ENCODE assay signal across 21 cellular contexts in genomic region chr3:195855471-195856409, GRCh38. TPM values are rescaled to one million over a fixed set of nuclear protein-coding genes. Genes with fewer than 3 reads are reported as not detected.
DNase-seq lines count a peak whose midpoint lies in the region; ATAC-seq and TF ChIP-seq lines count a peak whose summit lies in the region.
"Had no signal": no experiment of that assay in that cellular context is flagged by ENCODE, and none has a peak within 500 bp of the region (broad histone marks: within the 10 kb centered on the region; RNA-seq: fewer than 3 reads in every experiment).

No MANE protein-coding gene starts in this region.

- CTCF ChIA-PET in PC-9 (lab: Charles Lee), result interaction anchor here (0.5 to 2.0 kb wide), 5 partner anchors 33 to 328 kb away, joined by 3 to 10 read pairs (median 5); no protein-coding TSS in a partner anchor

- no peaks in the 10 kb centered on the region for H3K79me2 ChIP-seq in PC-9 (ENCODE audit: low read depth)

- no peaks in the 10 kb centered on the region for H3K36me3 Mint-ChIP-seq in CD14-positive monocyte
- H3K36me3 Mint-ChIP-seq: stimulated activated memory B cell treated with anti-CD40 and anti-IgM and Interleukin-4, amounts not matched to agents 10 μg/mL and 1 μg/mL and 100 μg/mL, for 72 hours had no signal

- no peak overlapping the region for H2AFZ ChIP-seq in PC-9

- no peak overlapping the region for H3K4me2 ChIP-seq in PC-9

- no peak overlapping the region for H3K4me3 ChIP-seq in H7 (ENCODE audit: insufficient read depth, low read depth, low read length)
- H3K4me3 ChIP-seq in PC-9, result no peak overlapping the region
- H3K4me3 ChIP-seq in esophagus squamous epithelium, result no peak overlapping the region
- H3K4me3 ChIP-seq in psoas muscle, result no peak overlapping the region
- H3K4me3 ChIP-seq: coronary artery, esophagus muscularis mucosa, heart left ventricle, upper lobe of right lung had no signal

- H3K9me3 ChIP-seq in PC-9 (ENCODE audit: insufficient read depth, low read depth), result no peaks in the 10 kb centered on the region
- H3K9me3 ChIP-seq in esophagus squamous epithelium, result no peaks in the 10 kb centered on the region
- H3K9me3 ChIP-seq in psoas muscle, result no peaks in the 10 kb centered on the region
- H3K9me3 ChIP-seq: esophagus muscularis mucosa, heart left ventricle, upper lobe of right lung had no signal

- POLR2A ChIA-PET in PC-9 (lab: Charles Lee; ENCODE audit: unreplicated experiment), result no interaction called here

- peak overlapping the region in 1 of 2 donors; percentile 55 for H3K4me3 Mint-ChIP-seq in CD14-positive monocyte
- H3K4me3 Mint-ChIP-seq: stimulated activated memory B cell treated with anti-CD40 and anti-IgM and Interleukin-4, amounts not matched to agents 10 μg/mL and 1 μg/mL and 100 μg/mL, for 72 hours had no signal

- H3F3A ChIP-seq in PC-9 (ENCODE audit: insufficient read depth, low read depth), result peaks cover 29% of the 10 kb centered on the region

- peaks cover 21% of the 10 kb centered on the region for H3K4me1 Mint-ChIP-seq in CD14-positive monocyte

- H3K4me1 ChIP-seq in PC-9 (replicated peaks; ENCODE audit: insufficient read depth) (peaks cover 40% of the 10 kb centered on the region), esophagus squamous epithelium (peaks cover 0 to 53% (median 6%) of the 10 kb centered on the region in 3 donors), psoas muscle (peaks cover 5% of the 10 kb centered on the region)

- no peak overlapping the region for H3K27ac ChIP-seq in PC-9
- H3K27ac ChIP-seq in esophagus squamous epithelium, result peak overlapping the region in 3 of 4 donors; percentile 19 to 83 (median 79)
- no peak overlapping the region for H3K27ac ChIP-seq in psoas muscle
- H3K27ac ChIP-seq: coronary artery, esophagus muscularis mucosa, heart left ventricle, upper lobe of right lung had no signal

- 64 to 70% methylated on average over 13 of the region's 13 CpGs for WGBS in esophagus squamous epithelium, 2 donors
- WGBS in psoas muscle, 3 donors, result 83 to 85% (median 84%) methylated on average over 13 of the region's 13 CpGs

- H3K9me3 Mint-ChIP-seq in CD14-positive monocyte, result peaks cover 0 to 3% (median 0%) of the 10 kb centered on the region in 7 donors
- H3K9me3 Mint-ChIP-seq: stimulated activated memory B cell treated with anti-CD40 and anti-IgM and Interleukin-4, amounts not matched to agents 10 μg/mL and 1 μg/mL and 100 μg/mL, for 72 hours had no signal

- no peaks in the 10 kb centered on the region for H3K9me2 ChIP-seq in PC-9 (ENCODE audit: insufficient read depth)

- no TSS peak for BruUV-seq in PC-9 (replicated peaks; lab: Mats Ljungman, UMichigan)

- no peaks in the 10 kb centered on the region for H3K27me3 ChIP-seq in H7 (ENCODE audit: control insufficient read depth, insufficient read depth, low read length)
- H3K27me3 ChIP-seq in PC-9 (ENCODE audit: insufficient read depth, low read depth), result no peaks in the 10 kb centered on the region
- H3K27me3 ChIP-seq in esophagus squamous epithelium, result no peaks in the 10 kb centered on the region
- H3K27me3 ChIP-seq in psoas muscle (ENCODE audit: insufficient read depth in 3 of 3, low read length in 2 of 3), result no peaks in the 10 kb centered on the region
- H3K27me3 ChIP-seq: esophagus muscularis mucosa, upper lobe of right lung had no signal

- DNase-seq in COLO668 (lab: John Stamatoyannopoulos, UW; ENCODE audit: unreplicated experiment) (peak; percentile 18), H7 (peak; percentile 62), PC-9 (peak in 1 of 2 experiments; percentile 55), esophagus squamous epithelium (lab: John Stamatoyannopoulos, UW) (no peak), psoas muscle (no peak), CD14-positive monocyte (ENCODE audit: low spot score) (no peak)
- DNase-seq: activated CD4-positive, CD25-positive, alpha-beta regulatory T cell; activated effector memory CD4-positive, alpha-beta T cell treated with anti-CD3 and anti-CD28 coated beads, Interleukin-2, amount 50 U/mL, for 16 hours; AML-193; aorta; islet precursor cell; NCI-H226; SW 1271; upper lobe of right lung had no signal

- H4K20me1 ChIP-seq in PC-9 (ENCODE audit: insufficient read depth), result no peaks in the 10 kb centered on the region

- no peaks in the 10 kb centered on the region for H3K36me3 ChIP-seq in H7 (replicated peaks; ENCODE audit: control insufficient read depth, insufficient read depth, low read length)
- H3K36me3 ChIP-seq in PC-9 (ENCODE audit: low read depth), result no peaks in the 10 kb centered on the region
- no peaks in the 10 kb centered on the region for H3K36me3 ChIP-seq in esophagus squamous epithelium
- no peaks in the 10 kb centered on the region for H3K36me3 ChIP-seq in psoas muscle (ENCODE audit: insufficient read depth in 1 of 2, low read depth in 1 of 2)
- H3K36me3 ChIP-seq: esophagus muscularis mucosa, heart left ventricle, upper lobe of right lung had no signal

- H3K27me3 Mint-ChIP-seq in CD14-positive monocyte (ENCODE audit: low read depth in 3 of 3), result peaks cover 26 to 47% (median 35%) of the 10 kb centered on the region in 3 donors

- no peak overlapping the region for H3K27ac Mint-ChIP-seq in CD14-positive monocyte
- H3K27ac Mint-ChIP-seq: stimulated activated memory B cell treated with anti-CD40 and anti-IgM and Interleukin-4, amounts not matched to agents 10 μg/mL and 1 μg/mL and 100 μg/mL, for 72 hours had no signal

- TF ChIP-seq CTCF in PC-9 (conservative IDR thresholded peaks at IDR 0.05) (peak; percentile 71), esophagus squamous epithelium (IDR thresholded peaks at IDR 0.05) (peak in 3 of 6 experiments; percentile 25 to 58 (median 38)), psoas muscle (IDR thresholded peaks at IDR 0.05) (no peak), CD14-positive monocyte (IDR thresholded peaks at IDR 0.05) (no peak)

- TF ChIP-seq POLR2A in esophagus squamous epithelium (IDR thresholded peaks at IDR 0.05), result no peak

- ATAC-seq in GM21529 (IDR thresholded peaks at IDR 0.05; ENCODE audit: unreplicated experiment), result no peak
- no peak for ATAC-seq in psoas muscle
- ATAC-seq in GM21390 (IDR thresholded peaks at IDR 0.05; ENCODE audit: unreplicated experiment), result no peak
- ATAC-seq: heart left ventricle; stimulated activated memory B cell treated with anti-CD40 and anti-IgM and Interleukin-4, amounts not matched to agents 10 μg/mL and 1 μg/mL and 100 μg/mL, for 72 hours had no signal

- intact Hi-C loops in PC-9 (cut with micrococcal nuclease; ENCODE audit: unreplicated experiment) (loop anchor here (1.0 to 10.0 kb wide), 3 partner anchors 297 to 584 kb away; partner anchors contain the start of gene XXYLT1), esophagus squamous epithelium (cut with DNase I) (no loop called here), psoas muscle (cut with DNase I) (loop anchor here in 1 of 2 donors (10.0 kb wide), 1 partner anchor 291 kb away; no protein-coding TSS in a partner anchor), CD14-positive monocyte (cut with micrococcal nuclease) (no loop called here)

RNA-seq across cellular contexts. Expression of gene MUC4, which starts 44.0 kb away (rescaled TPM):
- total RNA-seq in H7 (2014; rRNA removed; shearing (Covaris generic)), result 3.5 and 4.0 TPM in 2 replicates
- total RNA-seq in PC-9 (2021) (63.7 and 84.4 TPM in 2 replicates), esophagus squamous epithelium (10 to 100 TPM; 11.1 to 51.6 (median 32.2) TPM), psoas muscle (under 1 TPM in 2 of 4 donors, not detected in 2; 0.02 to 0.08 TPM)
- polyA plus RNA-seq in psoas muscle (under 1 TPM in 1 of 3 donors, not detected in 2; 0.01 TPM), CD14-positive monocyte (not detected)
- total RNA-seq: LHCN-M2 had no signal

RNA-seq across cellular contexts. Expression of gene TNK2, which starts 52.6 kb away (rescaled TPM):
- 30.3 and 30.5 TPM in 2 replicates for total RNA-seq in H7 (2014; rRNA removed; shearing (Covaris generic))
- total RNA-seq in PC-9 (2021), result 118 and 125 TPM in 2 replicates
- 10 to 100 TPM; 18.4 to 45.7 (median 42.8) TPM for total RNA-seq in esophagus squamous epithelium
- total RNA-seq in psoas muscle, result 100 to 1,000 TPM in 1 of 4 donors, 10 to 100 TPM in 3; 41.7 to 322 (median 77.6) TPM
- polyA plus RNA-seq in psoas muscle, result 10 to 100 TPM; 37.1 to 67.1 (median 52.2) TPM
- polyA plus RNA-seq in CD14-positive monocyte, result 1 to 10 TPM in 1 of 2 donors, under 1 TPM in 1; 0.84 to 1.8 TPM

Comparison
In these comparisons a context has a peak if more than half of its experiments do, and no peak if none do; other contexts are left out.
1. DNase-seq: peak in COLO668 (single experiment) and H7 (single experiment); none in esophagus squamous epithelium (single experiment), psoas muscle (0 of 2) and CD14-positive monocyte (single experiment).
2. H3K27ac ChIP-seq: peak in esophagus squamous epithelium (3 of 4); none in PC-9 (single experiment) and psoas muscle (single experiment).